8 cellular contexts compared by ENCODE assay signal in genomic region chr14:51157012-51157411, GRCh38.
DNase-seq lines count a peak whose midpoint lies in the region; ATAC-seq and TF ChIP-seq lines count a peak whose summit lies in the region.

No MANE protein-coding gene starts in this region.

- H3K4me3 ChIP-seq in IMR-90 (ENCODE audit: insufficient read depth, low read depth, low read length) = no peak overlapping the region
- no peak overlapping the region for H3K4me3 ChIP-seq in left lung

- H3K18ac ChIP-seq in IMR-90 (ENCODE audit: low read depth, low read length) = no peak overlapping the region

- DNase-seq in SKM-1 treated with dmso at 0.1 percent for 144 hours (lab: John Stamatoyannopoulos, UW; ENCODE audit: unreplicated experiment) (peak; percentile 1), SKM-1 (lab: John Stamatoyannopoulos, UW; ENCODE audit: unreplicated experiment) (no peak), IMR-90 (peak; percentile 8), RWPE1 (ENCODE audit: low spot score) (peak; percentile 18), left lung (no peak), T-helper 9 cell (no peak), COLO668 (lab: John Stamatoyannopoulos, UW; ENCODE audit: unreplicated experiment) (no peak), cerebellar nuclear complex (lab: John Stamatoyannopoulos, UW) (no peak)

- H3K9me1 ChIP-seq in IMR-90 (ENCODE audit: insufficient read depth, low read length) = no peaks in the 10 kb centered on the region

- no peak overlapping the region for H2AFZ ChIP-seq in IMR-90 (replicated peaks; ENCODE audit: low read length, poor library complexity)

- no peaks in the 10 kb centered on the region for H3K9me3 ChIP-seq in IMR-90 (ENCODE audit: control insufficient read depth, insufficient read depth, low read length)
- no peaks in the 10 kb centered on the region for H3K9me3 ChIP-seq in left lung

- H3K4ac ChIP-seq in IMR-90 (ENCODE audit: low read depth, low read length) = no peak overlapping the region

- no peak overlapping the region for H2BK5ac ChIP-seq in IMR-90 (ENCODE audit: low read depth, low read length, poor library complexity, severe bottlenecking)

- H4K20me1 ChIP-seq in IMR-90 (ENCODE audit: insufficient read depth, low read length) = no peaks in the 10 kb centered on the region

- TF ChIP-seq POLR2A in IMR-90 (IDR thresholded peaks at IDR 0.05; ENCODE audit: low read depth, low read length) = no peak

- no peak overlapping the region for H4K8ac ChIP-seq in IMR-90 (ENCODE audit: low read depth in 2 of 2, low read length in 2 of 2)

- no peak overlapping the region for H3K23ac ChIP-seq in IMR-90 (ENCODE audit: low read depth, low read length)

- BruUV-seq in IMR-90 (replicated peaks; lab: Mats Ljungman, UMichigan) = no TSS peak

- no peak overlapping the region for H2BK20ac ChIP-seq in IMR-90 (ENCODE audit: low read depth, low read length)

- no peak overlapping the region for H3K56ac ChIP-seq in IMR-90 (ENCODE audit: extremely low read depth, insufficient read depth, low read length)

- TF ChIP-seq RAD21 in IMR-90 (IDR thresholded peaks at IDR 0.05; ENCODE audit: low read length) = peak; percentile 31; the same call in 1 of the 2 replicates

- no peaks in the 10 kb centered on the region for H3K4me1 ChIP-seq in IMR-90 (ENCODE audit: control insufficient read depth, insufficient read depth, low read length)
- no peaks in the 10 kb centered on the region for H3K4me1 ChIP-seq in left lung

- 0 out of 2 replicates have a peak, but pooled peaks have one; percentile 37 for ATAC-seq in IMR-90 (ENCODE audit: low read depth)
- ATAC-seq in left lung = peak; percentile 46

- H3K27me3 ChIP-seq in IMR-90 (ENCODE audit: control insufficient read depth, insufficient read depth, low read length) = peaks cover 13% of the 10 kb centered on the region
- H3K27me3 ChIP-seq in left lung = no peaks in the 10 kb centered on the region

- H3K36me3 ChIP-seq in IMR-90 (ENCODE audit: control insufficient read depth, insufficient read depth, low read length) (no peaks in the 10 kb centered on the region), left lung (no peaks in the 10 kb centered on the region)

- intact Hi-C loops in IMR-90 (cut with micrococcal nuclease) (no loop called here), left lung (cut with DNase I) (no loop called here)

- H4K91ac ChIP-seq in IMR-90 (ENCODE audit: insufficient read depth, low read depth, low read length) = no peak overlapping the region

- H3K9ac ChIP-seq in IMR-90 (ENCODE audit: low read depth, low read length) = no peak overlapping the region

- CTCF ChIA-PET in IMR-90 (lab: Yijun Ruan, JAX) = no interaction called here
- CTCF ChIA-PET in RWPE1 (lab: Yijun Ruan, JAX) = no interaction called here

- H4K5ac ChIP-seq in IMR-90 (ENCODE audit: low read depth, low read length) = no peak overlapping the region

- no peak overlapping the region for H2BK15ac ChIP-seq in IMR-90 (ENCODE audit: low read depth, low read length)

- POLR2A ChIA-PET in IMR-90 (lab: Charles Lee; ENCODE audit: unreplicated experiment) = no interaction called here
- POLR2A ChIA-PET in RWPE1 (lab: Yijun Ruan, JAX; ENCODE audit: low non-redundant PET) = no interaction called here

- H2AK9ac ChIP-seq in IMR-90 (replicated peaks; ENCODE audit: low read depth, low read length, poor library complexity) = no peak overlapping the region

- no peak overlapping the region for H3K4me2 ChIP-seq in IMR-90 (ENCODE audit: low read depth, low read length)

- H3K79me1 ChIP-seq in IMR-90 (ENCODE audit: low read depth in 1 of 2, low read length in 2 of 2) = no peaks in the 10 kb centered on the region

- no peak overlapping the region for H2AK5ac ChIP-seq in IMR-90 (ENCODE audit: low read depth, low read length)

- H3K14ac ChIP-seq in IMR-90 (replicated peaks; ENCODE audit: low read depth, low read length) = no peak overlapping the region

- TF ChIP-seq CTCF in IMR-90 (conservative IDR thresholded peaks at IDR 0.05; ENCODE audit: low read depth, low read length) (0 out of 2 replicates have a peak, but pooled peaks have one; percentile 20), RWPE1 (conservative IDR thresholded peaks at IDR 0.05; ENCODE audit: low read depth) (peak; percentile 24; the same call in 1 of the 2 replicates), left lung (IDR thresholded peaks at IDR 0.05) (no peak)

- in situ Hi-C loops in IMR-90 (cut with MboI; ENCODE audit: low sequenced_read_pairs) = no loop called here

- dilution Hi-C loops in IMR-90 (cut with HindIII; ENCODE audit: low sequenced_read_pairs, unreplicated experiment) = no loop called here

- H3K27ac ChIP-seq in IMR-90 (ENCODE audit: insufficient read depth, low read length) (no peak overlapping the region), RWPE1 (no peak overlapping the region), left lung (no peak overlapping the region)

- H2BK120ac ChIP-seq in IMR-90 (ENCODE audit: low read depth, low read length) = no peak overlapping the region

TF ChIP-seq in IMR-90, 13 proteins besides CTCF, POLR2A, EP300 and RAD21:
- no peak for TF ChIP-seq CEBPB (IDR thresholded peaks at IDR 0.05; ENCODE audit: low read depth, low read length)
- no peak for TF ChIP-seq FOS (IDR thresholded peaks at IDR 0.05; ENCODE audit: low read depth, low read length)
- TF ChIP-seq SMC3 (IDR thresholded peaks at IDR 0.05; ENCODE audit: low read depth, low read length) = no peak
- no peak for TF ChIP-seq MAZ (IDR thresholded peaks at IDR 0.05; ENCODE audit: borderline replicate concordance, low read depth, low read length)
- TF ChIP-seq MXI1 (IDR thresholded peaks at IDR 0.05; ENCODE audit: borderline replicate concordance, low read depth, low read length) = no peak
- TF ChIP-seq BHLHE40 (IDR thresholded peaks at IDR 0.05; ENCODE audit: low read depth, low read length) = no peak
- TF ChIP-seq MAFK (IDR thresholded peaks at IDR 0.05; ENCODE audit: low read depth, low read length) = no peak
- TF ChIP-seq ELK1 (IDR thresholded peaks at IDR 0.05; ENCODE audit: borderline replicate concordance, low read depth, low read length) = no peak
- no peak for TF ChIP-seq RCOR1 (IDR thresholded peaks at IDR 0.05; ENCODE audit: insufficient replicate concordance, low read length)
- no peak for TF ChIP-seq RFX5 (IDR thresholded peaks at IDR 0.05; ENCODE audit: low read depth, low read length)
- TF ChIP-seq NFE2L2 (IDR thresholded peaks at IDR 0.05; ENCODE audit: low read depth, low read length) = no peak
- TF ChIP-seq USF2 (IDR thresholded peaks at IDR 0.05; ENCODE audit: low read depth, low read length) = no peak
- TF ChIP-seq CHD1 (IDR thresholded peaks at IDR 0.05; ENCODE audit: low read depth, low read length) = no peak

Comparison
In these comparisons a context has a peak if more than half of its experiments do, and no peak if none do; other contexts are left out.
1. DNase-seq: peak in SKM-1 treated with dmso at 0.1 percent for 144 hours (single experiment), IMR-90 (single experiment) and RWPE1 (single experiment); none in SKM-1 (single experiment), left lung (0 of 2), T-helper 9 cell (single experiment), COLO668 (single experiment) and cerebellar nuclear complex (0 of 2).
2. CTCF ChIP-seq: peak in IMR-90 (single experiment) and RWPE1 (single experiment); none in left lung (0 of 2).